ENCODE assay signal across 10 cellular contexts in the genomic region with DNA sequence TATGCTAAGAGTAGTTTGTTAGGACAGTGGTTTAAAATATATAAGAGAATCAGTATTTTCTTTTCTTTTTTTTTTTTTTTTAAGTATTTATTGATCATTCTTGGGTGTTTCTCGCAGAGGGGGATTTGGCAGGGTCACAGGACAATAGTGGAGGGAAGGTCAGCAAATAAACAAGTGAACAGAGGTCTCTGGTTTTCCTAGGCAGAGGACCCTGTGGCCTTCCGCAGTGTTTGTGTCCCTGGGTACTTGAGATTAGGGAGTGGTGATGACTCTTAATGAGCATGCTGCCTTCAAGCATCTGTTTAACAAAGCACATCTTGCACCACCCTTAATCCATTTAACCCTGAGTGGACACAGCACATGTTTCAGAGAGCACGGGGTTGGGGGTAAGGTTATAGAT. TPM values are rescaled to one million over a fixed set of nuclear protein-coding genes. Genes with fewer than 3 reads are reported as not detected.
"Had no signal": no experiment of that assay in that cellular context is flagged by ENCODE, and none has a peak within 500 bp of the region (broad histone marks: within the 10 kb centered on the region; RNA-seq: fewer than 3 reads in every experiment).

No MANE protein-coding gene starts in this region.

RNA-seq across cellular contexts. Expression of a gene that starts 59.6 kb away (rescaled TPM):
- total RNA-seq: activated CD4-positive, alpha-beta memory T cell treated with anti-CD3 and anti-CD28 coated beads, Interleukin-2, amount 10 ng/mL, durations not matched to agents 7 days and 5 days; activated CD8-positive, alpha-beta memory T cell treated with anti-CD3 and anti-CD28 coated beads, Interleukin-2, amount 10 ng/mL, durations not matched to agents 7 days and 5 days; bronchial epithelial cell; endodermal cell; fibroblast of villous mesenchyme; liver; mononuclear cell; sigmoid colon; T-helper 17 cell had no signal
- polyA plus RNA-seq: liver, neural cell, sigmoid colon had no signal
